In the genomic region with DNA sequence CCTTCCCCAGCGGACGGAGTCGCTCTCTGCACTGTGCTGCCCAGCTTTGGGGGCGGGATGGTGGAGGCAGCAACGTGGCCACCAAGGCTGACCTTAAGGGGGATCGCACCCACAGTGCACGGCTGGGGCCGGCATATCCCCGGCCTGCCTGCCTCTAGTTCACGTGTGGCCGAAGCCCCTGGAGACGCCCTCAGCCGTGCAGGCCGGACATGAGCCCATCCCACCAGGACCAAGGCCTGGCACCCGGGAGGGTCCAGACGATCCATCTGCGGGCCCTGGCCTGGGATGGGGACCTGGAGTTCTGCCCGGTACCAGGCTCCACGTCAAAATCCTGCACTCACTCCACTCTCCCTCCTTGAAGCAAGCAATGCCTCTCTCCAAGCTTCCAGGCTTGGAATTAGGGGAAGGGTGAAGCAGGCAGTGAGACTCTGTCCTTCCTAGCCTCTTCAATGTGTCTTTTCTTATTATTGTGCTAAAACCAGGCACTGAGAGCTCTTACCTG, we compare ENCODE assay signal across 16 cellular contexts.
DNase-seq lines count a peak whose midpoint lies in the region; ATAC-seq and TF ChIP-seq lines count a peak whose summit lies in the region.
"Had no signal": no experiment of that assay in that cellular context is flagged by ENCODE, and none has a peak within 500 bp of the region (broad histone marks: within the 10 kb centered on the region; RNA-seq: fewer than 3 reads in every experiment).

No MANE protein-coding gene starts in this region.

- H2AK5ac ChIP-seq in neuronal stem cell (ENCODE audit: low read depth, low read length): peak overlapping the region; percentile 91

- H3K18ac ChIP-seq in neuronal stem cell (ENCODE audit: low read length): peak overlapping the region; percentile 79

- peak overlapping the region; percentile 7 for H2AFZ ChIP-seq in neuronal stem cell (ENCODE audit: low read length)

- no peak overlapping the region for H3K23ac ChIP-seq in neuronal stem cell (ENCODE audit: low read depth, low read length, poor library complexity)

- H3K14ac ChIP-seq in neuronal stem cell (ENCODE audit: low read length): peak overlapping the region; percentile 67

- no peak for ATAC-seq in activated CD4-positive, alpha-beta T cell treated with anti-CD3 and anti-CD28 coated beads for 36 hours

- CTCF ChIA-PET in activated CD4-positive, alpha-beta T cell treated with anti-CD3 and anti-CD28 coated beads for 36 hours (lab: Charles Lee): interaction anchor here (0.6 to 1.3 kb wide), 12 partner anchors 7 to 1759 kb away, joined by 3 to 5 read pairs (median 3); no protein-coding TSS in a partner anchor

- in situ Hi-C loops in G401 (cut with HindIII; ENCODE audit: low sequenced_read_pairs): no loop called here

- peaks cover 5% of the 10 kb centered on the region for H3K4me1 Mint-ChIP-seq in activated CD4-positive, alpha-beta T cell treated with anti-CD3 and anti-CD28 coated beads for 36 hours
- peaks cover 16% of the 10 kb centered on the region for H3K4me1 Mint-ChIP-seq in endothelial cell (ENCODE audit: unreplicated experiment)

- H3K9ac ChIP-seq in neuronal stem cell (ENCODE audit: low read depth, low read length, poor library complexity): no peak overlapping the region
- H3K9ac ChIP-seq: BLaER1 had no signal

- H2BK5ac ChIP-seq in neuronal stem cell (ENCODE audit: low read length): peak overlapping the region; percentile 84

- H3K27me3 Mint-ChIP-seq in activated CD4-positive, alpha-beta T cell treated with anti-CD3 and anti-CD28 coated beads for 36 hours: peaks cover 4% of the 10 kb centered on the region
- H3K27me3 Mint-ChIP-seq in endothelial cell (ENCODE audit: unreplicated experiment): peaks cover 3% of the 10 kb centered on the region

- H3K36me3 Mint-ChIP-seq in activated CD4-positive, alpha-beta T cell treated with anti-CD3 and anti-CD28 coated beads for 36 hours (ENCODE audit: low read depth): no peaks in the 10 kb centered on the region
- H3K36me3 Mint-ChIP-seq in endothelial cell (ENCODE audit: low read depth, unreplicated experiment): no peaks in the 10 kb centered on the region

- H3K27ac Mint-ChIP-seq in activated CD4-positive, alpha-beta T cell treated with anti-CD3 and anti-CD28 coated beads for 36 hours: no peak overlapping the region
- no peak overlapping the region for H3K27ac Mint-ChIP-seq in endothelial cell (ENCODE audit: unreplicated experiment)
- H3K27ac Mint-ChIP-seq: activated T-cell treated with anti-CD3 and anti-CD28 coated beads, Interleukin-2, amount 50 U/mL, for 24 hours had no signal

- H4K91ac ChIP-seq in neuronal stem cell (ENCODE audit: low read depth, low read length, poor library complexity): no peak overlapping the region

- no peaks in the 10 kb centered on the region for H3K36me3 ChIP-seq in neuronal stem cell (replicated peaks in 1 of 2; ENCODE audit: control insufficient read depth in 2 of 2, insufficient read depth in 2 of 2, low read length in 2 of 2)
- H3K36me3 ChIP-seq: BLaER1, cardiac muscle cell, esophagus squamous epithelium, HAP-1, sigmoid colon had no signal

- H3K4me1 ChIP-seq in neuronal stem cell (ENCODE audit: control insufficient read depth in 2 of 2, insufficient read depth in 1 of 2, low read depth in 1 of 2, low read length in 2 of 2): no peaks in the 10 kb centered on the region
- H3K4me1 ChIP-seq: HAP-1 had no signal

- no peak overlapping the region for H4K8ac ChIP-seq in neuronal stem cell (ENCODE audit: low read depth, low read length)

- intact Hi-C loops in activated CD4-positive, alpha-beta T cell treated with anti-CD3 and anti-CD28 coated beads for 36 hours (cut with DNase I, micrococcal nuclease): loop anchor here in 1 of 2 experiments (1.0 kb wide), 1 partner anchor 74 kb away; no protein-coding TSS in a partner anchor
- intact Hi-C loops in head of caudate nucleus (cut with DNase I): no loop called here

- WGBS in neuronal stem cell (ENCODE audit: extremely low coverage in 2 of 2, insufficient read length in 2 of 2, insufficient replicate concordance in 1 of 2), 2 donors: no CpG with 5 or more reads among the region's 19 CpGs

- no peak for DNase-seq in activated CD4-positive, alpha-beta T cell treated with anti-CD3 and anti-CD28 coated beads for 36 hours
- DNase-seq in activated CD4-positive, alpha-beta T cell treated with anti-CD3 and anti-CD28 coated beads, Interleukin-2, amount 50 U/mL, for 4 hours: no peak
- DNase-seq in G401 (ENCODE audit: low spot score) (peak; percentile 78), cerebellar cortex (ENCODE audit: low spot score) (peak; percentile 71), neuronal stem cell (ENCODE audit: low spot score) (no peak), NCI-H510A treated with DMSO at 0.1 percent for 48 hours (lab: John Stamatoyannopoulos, UW) (no peak), endothelial cell (ENCODE audit: low spot score) (no peak), head of caudate nucleus (no peak)
- DNase-seq: NCI-H1417 treated with DMSO at 0.1 percent for 48 hours, NCI-H526 treated with DMSO at 0.1 percent for 48 hours, sigmoid colon had no signal

- peak overlapping the region; percentile 19 for H3K4me3 Mint-ChIP-seq in activated CD4-positive, alpha-beta T cell treated with anti-CD3 and anti-CD28 coated beads for 36 hours
- H3K4me3 Mint-ChIP-seq in endothelial cell (ENCODE audit: unreplicated experiment): no peak overlapping the region

- H2BK12ac ChIP-seq in neuronal stem cell (ENCODE audit: low read length): no peak overlapping the region

- H2BK120ac ChIP-seq in neuronal stem cell (ENCODE audit: low read depth, low read length): no peak overlapping the region

- POLR2A ChIA-PET in activated CD4-positive, alpha-beta T cell treated with anti-CD3 and anti-CD28 coated beads for 36 hours (lab: Charles Lee): no interaction called here

- H3K4me3 ChIP-seq in neuronal stem cell (ENCODE audit: low read length in 2 of 2): no peak overlapping the region
- H3K4me3 ChIP-seq: BLaER1, cardiac muscle cell had no signal

- H3K27ac ChIP-seq in neuronal stem cell (replicated peaks; ENCODE audit: low read length): no peak overlapping the region
- H3K27ac ChIP-seq: BLaER1, cardiac muscle cell, esophagus squamous epithelium, sigmoid colon had no signal

- H3K9me3 ChIP-seq in neuronal stem cell (replicated peaks in 1 of 2; ENCODE audit: control insufficient read depth in 2 of 2, insufficient read depth in 1 of 2, low read depth in 1 of 2, low read length in 2 of 2): no peaks in the 10 kb centered on the region
- H3K9me3 ChIP-seq: BLaER1, esophagus squamous epithelium, HAP-1, sigmoid colon had no signal

- no peak for TF ChIP-seq CTCF in endothelial cell (IDR thresholded peaks at IDR 0.05; ENCODE audit: unreplicated experiment)

- no peaks in the 10 kb centered on the region for H3K79me1 ChIP-seq in neuronal stem cell (ENCODE audit: low read depth, low read length)

- H3K27me3 ChIP-seq in neuronal stem cell (ENCODE audit: control insufficient read depth in 3 of 3, insufficient read depth in 3 of 3, low read depth in 1 of 3, low read length in 3 of 3): no peaks in the 10 kb centered on the region
- H3K27me3 ChIP-seq: BLaER1, cardiac muscle cell, esophagus squamous epithelium, sigmoid colon had no signal

- H3K4me2 ChIP-seq in neuronal stem cell (ENCODE audit: insufficient read depth, low read length, poor library complexity, severe bottlenecking): no peak overlapping the region

- H2BK15ac ChIP-seq in neuronal stem cell (ENCODE audit: low read length): no peak overlapping the region

- no peaks in the 10 kb centered on the region for H3K9me3 Mint-ChIP-seq in activated CD4-positive, alpha-beta T cell treated with anti-CD3 and anti-CD28 coated beads for 36 hours (ENCODE audit: low read depth)
- H3K9me3 Mint-ChIP-seq in endothelial cell (ENCODE audit: unreplicated experiment): no peaks in the 10 kb centered on the region
- H3K9me3 Mint-ChIP-seq: activated T-cell treated with anti-CD3 and anti-CD28 coated beads, Interleukin-2, amount 50 U/mL, for 24 hours had no signal

- H3K4ac ChIP-seq in neuronal stem cell (ENCODE audit: low read length): no peak overlapping the region

Comparison
In these comparisons a context has a peak if more than half of its experiments do, and no peak if none do; other contexts are left out.
1. DNase-seq: peak in G401 (single experiment) and cerebellar cortex (single experiment); none in activated CD4-positive, alpha-beta T cell treated with anti-CD3 and anti-CD28 coated beads for 36 hours (single experiment), activated CD4-positive, alpha-beta T cell treated with anti-CD3 and anti-CD28 coated beads, Interleukin-2, amount 50 U/mL, for 4 hours (0 of 2), neuronal stem cell (single experiment), NCI-H510A treated with DMSO at 0.1 percent for 48 hours (single experiment), endothelial cell (single experiment) and head of caudate nucleus (0 of 42).